Comparison of ENCODE assay signal across 21 cellular contexts in the genomic region with DNA sequence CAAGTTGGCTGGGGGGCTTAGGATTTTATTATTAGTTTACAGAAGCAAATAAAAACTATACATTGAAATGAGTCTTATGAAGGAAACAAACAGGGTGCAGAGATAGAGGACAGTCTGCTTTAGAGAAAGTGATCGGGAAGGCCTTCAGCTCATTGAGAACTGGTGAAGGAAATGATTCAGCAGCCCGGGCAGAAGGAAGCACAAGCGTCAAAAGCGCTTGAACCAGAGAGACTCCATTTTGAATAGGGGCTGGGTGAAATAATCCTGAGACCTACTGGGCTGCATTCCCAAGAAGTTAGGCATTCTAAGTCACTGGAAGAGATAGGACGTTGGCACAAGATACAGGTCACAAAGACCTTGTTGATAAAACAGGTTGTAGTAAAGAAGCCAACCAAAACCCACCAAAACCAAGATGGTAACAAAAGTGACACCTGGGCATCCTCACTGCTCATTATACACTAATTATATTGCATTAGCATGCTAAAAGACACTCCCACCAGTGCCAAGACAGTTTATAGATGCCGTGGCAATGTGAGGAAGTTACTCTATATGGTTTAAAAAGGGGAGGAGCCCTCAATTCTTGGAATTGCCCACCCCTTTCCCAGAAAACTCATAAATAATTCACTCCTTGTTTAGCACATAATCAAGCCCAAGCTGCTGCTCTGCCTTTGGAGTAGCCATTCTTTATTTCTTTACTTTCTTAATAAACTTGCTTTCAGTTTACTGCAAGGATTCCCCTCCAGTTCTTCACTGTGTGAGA.
A peak's percentile ranks its signal among the peaks of the same experiment; 100 is the strongest.
DNase-seq lines count a peak whose midpoint lies in the region; ATAC-seq, FAIRE-seq and TF ChIP-seq lines count a peak whose summit lies in the region.
"Had no signal": no experiment of that assay in that cellular context is flagged by ENCODE, and none has a peak within 500 bp of the region (broad histone marks: within the 10 kb centered on the region; RNA-seq: fewer than 3 reads in every experiment).

No MANE protein-coding gene starts in this region.

- intact Hi-C loops in activated naive CD4-positive, alpha-beta T cell treated with anti-CD3 and anti-CD28 coated beads for 36 hours (cut with micrococcal nuclease): loop anchor here (10.0 kb wide), 2 partner anchors 391 to 1011 kb away; partner anchors contain the start of gene ODAD2
- intact Hi-C loops in pancreas (cut with DNase I): loop anchor here in 1 of 3 donors (10.0 kb wide), 1 partner anchor 81 kb away; the partner anchor contains the start of gene MPP7

- peak overlapping the region; percentile 43 for H3K4me3 Mint-ChIP-seq in activated naive CD4-positive, alpha-beta T cell treated with anti-CD3 and anti-CD28 coated beads for 36 hours
- H3K4me3 Mint-ChIP-seq in endodermal cell: no peak overlapping the region
- H3K4me3 Mint-ChIP-seq: CD14-positive monocyte had no signal

- H4K91ac ChIP-seq in neuronal stem cell (ENCODE audit: low read depth, low read length, poor library complexity): no peak overlapping the region

- H3K9ac ChIP-seq in Loucy (ENCODE audit: low read depth, low read length, poor library complexity, severe bottlenecking) (no peak overlapping the region), endodermal cell (ENCODE audit: extremely low read depth, low read length, poor library complexity, severe bottlenecking) (no peak overlapping the region), neuronal stem cell (ENCODE audit: low read depth, low read length, poor library complexity) (no peak overlapping the region)
- H3K9ac ChIP-seq: GM23248 had no signal

- H3K36me3 ChIP-seq in Loucy (ENCODE audit: insufficient read depth, low read length) (no peaks in the 10 kb centered on the region), endodermal cell (ENCODE audit: control insufficient read depth, insufficient read depth, low read length) (no peaks in the 10 kb centered on the region), neuronal stem cell (replicated peaks in 1 of 2; ENCODE audit: control insufficient read depth in 2 of 2, insufficient read depth in 2 of 2, low read length in 2 of 2) (no peaks in the 10 kb centered on the region), pancreas (no peaks in the 10 kb centered on the region)

- no peak for TF ChIP-seq CTCF in Loucy (conservative IDR thresholded peaks at IDR 0.05; ENCODE audit: low read length)
- TF ChIP-seq CTCF in endodermal cell (conservative IDR thresholded peaks at IDR 0.05): no peak
- TF ChIP-seq CTCF in pancreas (IDR thresholded peaks at IDR 0.05): no peak

- H3K79me2 ChIP-seq in Loucy (ENCODE audit: insufficient read depth, low read length): no peaks in the 10 kb centered on the region

- peaks cover 24% of the 10 kb centered on the region for H3K4me1 Mint-ChIP-seq in activated naive CD4-positive, alpha-beta T cell treated with anti-CD3 and anti-CD28 coated beads for 36 hours (ENCODE audit: low read depth)
- peaks cover 4% of the 10 kb centered on the region for H3K4me1 Mint-ChIP-seq in endodermal cell

- no peak overlapping the region for H2BK15ac ChIP-seq in neuronal stem cell (ENCODE audit: low read length)

- no peak overlapping the region for H2BK12ac ChIP-seq in neuronal stem cell (ENCODE audit: low read length)

- H3K4me2 ChIP-seq in Loucy (ENCODE audit: low read depth, low read length, poor library complexity, severe bottlenecking) (no peak overlapping the region), neuronal stem cell (ENCODE audit: insufficient read depth, low read length, poor library complexity, severe bottlenecking) (no peak overlapping the region)

- no peak overlapping the region for H3K27ac Mint-ChIP-seq in activated naive CD4-positive, alpha-beta T cell treated with anti-CD3 and anti-CD28 coated beads for 36 hours
- no peak overlapping the region for H3K27ac Mint-ChIP-seq in endodermal cell

- H2AFZ ChIP-seq in Loucy (ENCODE audit: low read length): 0 out of 2 replicates have a peak overlapping the region, but pooled peaks have one; percentile 4
- H2AFZ ChIP-seq in neuronal stem cell (ENCODE audit: low read length): peak overlapping the region; percentile 83
- H2AFZ ChIP-seq: GM23248 had no signal

- no peaks in the 10 kb centered on the region for H3F3A ChIP-seq in Loucy (ENCODE audit: low read depth)

- H3K27ac ChIP-seq in endodermal cell (ENCODE audit: low read depth, low read length) (no peak overlapping the region), neuronal stem cell (replicated peaks; ENCODE audit: low read length) (no peak overlapping the region), pancreas (no peak overlapping the region)
- H3K27ac ChIP-seq: GM23248 had no signal

- no peak overlapping the region for H2BK120ac ChIP-seq in neuronal stem cell (ENCODE audit: low read depth, low read length)

- no peak overlapping the region for H2AK5ac ChIP-seq in neuronal stem cell (ENCODE audit: low read depth, low read length)

- no peak overlapping the region for H3K4ac ChIP-seq in neuronal stem cell (ENCODE audit: low read length)

- H3K36me3 Mint-ChIP-seq in activated naive CD4-positive, alpha-beta T cell treated with anti-CD3 and anti-CD28 coated beads for 36 hours (ENCODE audit: low read depth): no peaks in the 10 kb centered on the region
- no peaks in the 10 kb centered on the region for H3K36me3 Mint-ChIP-seq in endodermal cell (ENCODE audit: low read depth)
- H3K36me3 Mint-ChIP-seq: CD14-positive monocyte had no signal

- no peaks in the 10 kb centered on the region for H3K9me3 ChIP-seq in Loucy (ENCODE audit: insufficient read depth, low read depth, low read length)
- no peaks in the 10 kb centered on the region for H3K9me3 ChIP-seq in endodermal cell (ENCODE audit: control insufficient read depth, low read length)
- no peaks in the 10 kb centered on the region for H3K9me3 ChIP-seq in neuronal stem cell (replicated peaks in 1 of 2; ENCODE audit: control insufficient read depth in 2 of 2, insufficient read depth in 1 of 2, low read depth in 1 of 2, low read length in 2 of 2)
- no peaks in the 10 kb centered on the region for H3K9me3 ChIP-seq in pancreas

- no peaks in the 10 kb centered on the region for H3K9me2 ChIP-seq in Loucy (replicated peaks; ENCODE audit: low read depth, low read length)

- no peak for ATAC-seq in pancreas

- DNase-seq in activated naive CD4-positive, alpha-beta T cell treated with anti-CD3 and anti-CD28 coated beads for 36 hours: no peak
- no peak for DNase-seq in activated naive CD4-positive, alpha-beta T cell (lab: John Stamatoyannopoulos, UW)
- DNase-seq in endodermal cell (no peak), neuronal stem cell (ENCODE audit: low spot score) (no peak), pancreas (no peak), COR-L47 (lab: John Stamatoyannopoulos, UW) (no peak), HCEC 1CT (no peak)
- DNase-seq: ACHN, AML-193, Calu3, DMS79 treated with DMSO at 0.1 percent for 48 hours, GM23248, KG1, NCI-H1105 treated with DMSO at 0.1 percent for 48 hours, NCI-H187, NCI-H446, NCI-H69, RPMI8226, SIG-M5 had no signal

- H4K8ac ChIP-seq in neuronal stem cell (ENCODE audit: low read depth, low read length): no peak overlapping the region

- no peak overlapping the region for H3K18ac ChIP-seq in neuronal stem cell (ENCODE audit: low read length)

- no peaks in the 10 kb centered on the region for H3K79me1 ChIP-seq in neuronal stem cell (ENCODE audit: low read depth, low read length)

- H3K27me3 ChIP-seq in Loucy (ENCODE audit: insufficient read depth, low read length, poor library complexity, severe bottlenecking): no peaks in the 10 kb centered on the region
- H3K27me3 ChIP-seq in endodermal cell (ENCODE audit: control insufficient read depth, insufficient read depth, low read length, poor library complexity, severe bottlenecking): no peaks in the 10 kb centered on the region
- no peaks in the 10 kb centered on the region for H3K27me3 ChIP-seq in neuronal stem cell (ENCODE audit: control insufficient read depth in 3 of 3, insufficient read depth in 3 of 3, low read depth in 1 of 3, low read length in 3 of 3)
- no peaks in the 10 kb centered on the region for H3K27me3 ChIP-seq in pancreas

- no peak overlapping the region for H3K14ac ChIP-seq in neuronal stem cell (ENCODE audit: low read length)

- CTCF ChIA-PET in activated naive CD4-positive, alpha-beta T cell treated with anti-CD3 and anti-CD28 coated beads for 36 hours (lab: Charles Lee): interaction anchor here (1.2 to 1.9 kb wide), 6 partner anchors 8 to 135 kb away, joined by 3 to 9 read pairs (median 4); no protein-coding TSS in a partner anchor

- H3K4me1 ChIP-seq in Loucy (ENCODE audit: insufficient read depth, low read length, poor library complexity, severe bottlenecking) (peaks cover 3% of the 10 kb centered on the region), endodermal cell (ENCODE audit: control insufficient read depth, insufficient read depth, low read length) (no peaks in the 10 kb centered on the region), neuronal stem cell (ENCODE audit: control insufficient read depth in 2 of 2, insufficient read depth in 1 of 2, low read depth in 1 of 2, low read length in 2 of 2) (peaks cover 2 to 7% of the 10 kb centered on the region in 2 donors), pancreas (no peaks in the 10 kb centered on the region)

- FAIRE-seq in pancreas (lab: Jason Lieb, UNC): no peak

- no peak overlapping the region for H3K4me3 ChIP-seq in Loucy (ENCODE audit: low read length, poor library complexity, severe bottlenecking)
- peak overlapping the region; percentile 1 for H3K4me3 ChIP-seq in endodermal cell (ENCODE audit: low read length)
- H3K4me3 ChIP-seq in neuronal stem cell (ENCODE audit: low read length in 2 of 2): peak overlapping the region in 1 of 2 donors; percentile 19
- H3K4me3 ChIP-seq in pancreas: no peak overlapping the region
- H3K4me3 ChIP-seq: GM23248 had no signal

- H3K27me3 Mint-ChIP-seq in activated naive CD4-positive, alpha-beta T cell treated with anti-CD3 and anti-CD28 coated beads for 36 hours (ENCODE audit: low read depth): no peaks in the 10 kb centered on the region
- no peaks in the 10 kb centered on the region for H3K27me3 Mint-ChIP-seq in endodermal cell (ENCODE audit: insufficient read depth)

- H3K9me3 Mint-ChIP-seq in activated naive CD4-positive, alpha-beta T cell treated with anti-CD3 and anti-CD28 coated beads for 36 hours: no peaks in the 10 kb centered on the region
- H3K9me3 Mint-ChIP-seq in endodermal cell: peaks cover 2% of the 10 kb centered on the region

- 95 to 100% methylated on average over 4 to 5 of the region's 6 CpGs for WGBS in endodermal cell (ENCODE audit: insufficient coverage in 1 of 2, insufficient read length in 1 of 2), 2 experiments
- WGBS in neuronal stem cell (ENCODE audit: extremely low coverage in 2 of 2, insufficient read length in 2 of 2, insufficient replicate concordance in 1 of 2), 2 donors: no CpG with 5 or more reads among the region's 6 CpGs
- WGBS in pancreas, 2 donors: 75 to 81% methylated on average over 6 of the region's 6 CpGs

- no peaks in the 10 kb centered on the region for H4K20me1 ChIP-seq in Loucy (ENCODE audit: insufficient read depth, low read length, poor library complexity, severe bottlenecking)

- H3K23ac ChIP-seq in neuronal stem cell (ENCODE audit: low read depth, low read length, poor library complexity): no peak overlapping the region

- no peak overlapping the region for H2BK5ac ChIP-seq in neuronal stem cell (ENCODE audit: low read length)
